In the genomic region with DNA sequence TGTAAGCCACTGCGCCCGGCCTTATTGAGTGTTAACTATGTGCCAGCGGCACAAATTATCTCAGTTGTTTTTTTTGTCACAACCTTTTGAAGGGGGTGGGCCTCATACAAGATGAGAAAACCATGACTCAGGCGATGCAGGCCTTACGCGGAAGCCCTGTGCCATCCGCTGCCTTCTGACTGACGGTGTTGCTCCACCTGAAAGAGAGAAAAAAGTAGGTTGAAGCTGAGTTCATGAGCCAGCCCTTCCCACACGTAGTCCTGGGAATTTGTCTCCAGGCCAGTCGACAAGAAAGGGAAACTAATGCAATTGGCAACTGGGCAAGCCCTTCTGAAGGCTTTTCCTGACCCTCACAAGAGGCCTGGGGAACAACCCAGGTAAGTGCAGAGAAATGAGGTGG, we compare ENCODE assay signal across 31 cellular contexts.
"Had no signal": no experiment of that assay in that cellular context is flagged by ENCODE, and none has a peak within 500 bp of the region (broad histone marks: within the 10 kb centered on the region; RNA-seq: fewer than 3 reads in every experiment).

No MANE protein-coding gene starts in this region.

- FAIRE-seq: bronchial epithelial cell had no signal

- DNase-seq: activated CD4-positive, alpha-beta T cell treated with anti-CD3 and anti-CD28 coated beads for 48 hours; activated CD4-positive, alpha-beta T cell treated with anti-CD3 and anti-CD28 coated beads, Interleukin-2, amount 50 U/mL, for 4 hours; activated CD4-positive, CD25-positive, alpha-beta regulatory T cell treated with anti-CD3 and anti-CD28 coated beads, Interleukin-2, amount 50 U/mL, for 72 hours; activated CD8-positive, alpha-beta memory T cell treated with anti-CD3 and anti-CD28 coated beads, Interleukin-2, amount 50 U/mL, for 48 hours; activated CD8-positive, alpha-beta T cell treated with anti-CD3 and anti-CD28 coated beads, Interleukin-2, amount 10 ng/mL, durations not matched to agents 7 days and 5 days; activated effector memory CD4-positive, alpha-beta T cell treated with Interleukin-2 at 50 U/mL for 16 hours; activated naive CD4-positive, alpha-beta T cell treated with Interleukin-2 at 50 U/mL for 16 hours; activated naive CD8-positive, alpha-beta T cell treated with anti-CD3 and anti-CD28 coated beads, Interleukin-2, amount 50 U/mL, for 24 hours; activated T-cell treated with anti-CD3 and anti-CD28 coated beads, Interleukin-2, amount 50 U/mL, for 1 hour; amygdala; central memory CD4-positive, alpha-beta T cell; KG1; MV-4-11; NCI-H1092 treated with DMSO at 0.1 percent for 48 hours; NCI-H1417 treated with DMSO at 0.1 percent for 48 hours; NCI-H1694; NCI-H2029; NCI-H2107; NCI-H345; NCI-H510A; NCI-H526 treated with DMSO at 0.1 percent for 48 hours; NCI-H82; OCI-M1; SHP77 treated with DMSO at 0.1 percent for 48 hours had no signal

- H3K27me3 Mint-ChIP-seq: activated naive CD8-positive, alpha-beta T cell treated with anti-CD3 and anti-CD28 coated beads, Interleukin-2, amount 50 U/mL, for 24 hours had no signal

- H3K4me3 Mint-ChIP-seq: activated CD8-positive, alpha-beta T cell treated with anti-CD3 and anti-CD28 coated beads, Interleukin-2, amount 10 ng/mL, durations not matched to agents 7 days and 5 days; activated naive CD8-positive, alpha-beta T cell treated with anti-CD3 and anti-CD28 coated beads, Interleukin-2, amount 50 U/mL, for 24 hours; activated T-helper 1 cell treated with anti-CD3 and anti-CD28 coated beads, Interleukin-12 subunit alpha, Interleukin-12 subunit beta, Interleukin-2, Interleukin-4 antibody, amounts not matched to agents 30 ng/mL and 10 ng/mL and 1 ng/mL, durations not matched to agents 14 hours and 24 hours and 36 hours; IgD-negative memory B cell; T-helper 1 cell treated with Interleukin-12 subunit alpha and Interleukin-12 subunit beta and Interleukin-4 antibody, amounts not matched to agents 30 μg/mL and 1 μg/mL, for 36 hours; WTC11 had no signal

- H3K9me3 Mint-ChIP-seq: activated naive CD4-positive, alpha-beta T cell treated with anti-CD3 and anti-CD28 coated beads, Interleukin-2, amount 50 U/mL, for 72 hours; activated naive CD8-positive, alpha-beta T cell treated with anti-CD3 and anti-CD28 coated beads, Interleukin-2, amount 50 U/mL, for 24 hours; activated T-helper 1 cell treated with anti-CD3 and anti-CD28 coated beads, Interleukin-12 subunit alpha, Interleukin-12 subunit beta, Interleukin-2, Interleukin-4 antibody, amounts not matched to agents 30 ng/mL and 10 ng/mL and 1 ng/mL, durations not matched to agents 14 hours and 24 hours and 36 hours; IgD-negative memory B cell; T-helper 1 cell treated with Interleukin-12 subunit alpha and Interleukin-12 subunit beta and Interleukin-4 antibody, amounts not matched to agents 30 μg/mL and 1 μg/mL, for 36 hours; WTC11 had no signal

- ATAC-seq: activated CD8-positive, alpha-beta T cell treated with anti-CD3 and anti-CD28 coated beads, Interleukin-2, amount 10 ng/mL, durations not matched to agents 7 days and 5 days; activated naive CD4-positive, alpha-beta T cell treated with anti-CD3 and anti-CD28 coated beads, Interleukin-2, amount 50 U/mL, for 72 hours; activated naive CD8-positive, alpha-beta T cell treated with anti-CD3 and anti-CD28 coated beads, Interleukin-2, amount 50 U/mL, for 24 hours; Panc1; WTC11 had no signal

- H3K36me3 Mint-ChIP-seq: activated naive CD4-positive, alpha-beta T cell treated with anti-CD3 and anti-CD28 coated beads, Interleukin-2, amount 50 U/mL, for 72 hours; IgD-negative memory B cell; WTC11 had no signal

- H3K27ac Mint-ChIP-seq: activated CD8-positive, alpha-beta T cell treated with anti-CD3 and anti-CD28 coated beads, Interleukin-2, amount 10 ng/mL, durations not matched to agents 7 days and 5 days; activated naive CD8-positive, alpha-beta T cell treated with anti-CD3 and anti-CD28 coated beads, Interleukin-2, amount 50 U/mL, for 24 hours; activated T-helper 1 cell treated with anti-CD3 and anti-CD28 coated beads, Interleukin-12 subunit alpha, Interleukin-12 subunit beta, Interleukin-2, Interleukin-4 antibody, amounts not matched to agents 30 ng/mL and 10 ng/mL and 1 ng/mL, durations not matched to agents 14 hours and 24 hours and 36 hours; T-helper 1 cell treated with Interleukin-12 subunit alpha and Interleukin-12 subunit beta and Interleukin-4 antibody, amounts not matched to agents 30 μg/mL and 1 μg/mL, for 36 hours; WTC11 had no signal
